Comparison of ENCODE assay signal across 17 cellular contexts in the genomic region with DNA sequence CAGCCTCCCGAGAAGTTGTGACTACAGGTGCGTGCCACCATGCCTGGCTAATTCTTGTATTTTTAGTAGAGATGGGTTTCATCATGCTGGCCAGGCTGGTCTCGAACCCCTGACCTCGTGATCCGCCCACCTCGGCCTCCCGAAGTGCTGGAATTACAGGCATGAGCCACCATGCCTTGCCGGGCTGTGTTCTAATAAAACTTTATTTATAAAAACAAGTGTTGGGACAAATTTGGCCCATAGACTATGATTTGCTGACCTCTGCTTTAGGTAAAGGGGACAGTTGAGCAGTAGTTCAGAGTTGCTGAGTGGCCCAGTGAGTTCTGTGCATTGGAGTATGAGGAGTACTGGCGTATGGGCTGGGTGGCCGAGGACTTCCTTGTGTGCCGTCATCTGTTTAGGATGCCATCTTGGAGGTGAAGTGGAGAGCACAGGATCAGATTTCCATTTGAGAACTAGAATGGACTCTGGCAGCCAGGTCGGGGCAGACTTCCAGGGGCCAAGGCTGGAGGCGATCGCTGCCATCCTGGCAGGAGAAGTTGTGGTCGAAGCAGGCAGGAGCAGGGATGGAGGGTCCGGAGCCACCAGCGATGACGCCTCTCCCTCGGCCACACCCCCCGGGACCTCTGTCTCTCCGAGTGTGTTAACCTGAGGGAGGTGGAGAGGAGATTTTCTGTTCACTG. TPM values are rescaled to one million over a fixed set of nuclear protein-coding genes. Genes with fewer than 3 reads are reported as not detected.
DNase-seq lines count a peak whose midpoint lies in the region; ATAC-seq, FAIRE-seq and TF ChIP-seq lines count a peak whose summit lies in the region.
"Had no signal": no experiment of that assay in that cellular context is flagged by ENCODE, and none has a peak within 500 bp of the region (broad histone marks: within the 10 kb centered on the region; RNA-seq: fewer than 3 reads in every experiment).

No MANE protein-coding gene starts in this region.

- no peaks in the 10 kb centered on the region for H3K9me1 ChIP-seq in K562 (ENCODE audit: control insufficient read depth, insufficient read depth, low read length)

- H3K36me3 Mint-ChIP-seq in nephron progenitor cell (ENCODE audit: low read depth): peaks cover 60% of the 10 kb centered on the region
- H3K36me3 Mint-ChIP-seq: CD8-positive, alpha-beta memory T cell had no signal

- ATAC-seq in HepG2: no peak
- ATAC-seq in right lobe of liver: no peak
- no peak for ATAC-seq in K562

- H3K27me3 Mint-ChIP-seq in nephron progenitor cell (ENCODE audit: low read depth, poor library complexity): peaks cover 9% of the 10 kb centered on the region

- TF ChIP-seq CTCF in HepG2 (CRISPR knock-in tag; IDR thresholded peaks at IDR 0.05) (no peak), right lobe of liver (IDR thresholded peaks at IDR 0.05) (no peak), K562 (IDR thresholded peaks at IDR 0.05 in 2 of 3, conservative IDR thresholded peaks at IDR 0.05 in 1 of 3; ENCODE audit: insufficient read depth in 2 of 3, low read depth in 1 of 3, low read length in 3 of 3) (no peak), nephron progenitor cell (IDR thresholded peaks at IDR 0.05) (no peak), brain microvascular endothelial cell (IDR thresholded peaks at IDR 0.05; ENCODE audit: low read depth, low read length, missing control alignments) (no peak)

- 94% methylated on average over 21 of the region's 21 CpGs for WGBS in HepG2 (ENCODE audit: low lambda C conversion rate)
- 55% methylated on average over 4 of the region's 21 CpGs for WGBS in right lobe of liver (ENCODE audit: insufficient coverage, low coverage, low lambda C conversion rate, missing lambda C conversion rate)
- WGBS in K562 (ENCODE audit: insufficient coverage, low coverage, missing lambda C conversion rate): 5% methylated on average over 18 of the region's 21 CpGs

- POLR2A ChIA-PET in HepG2 (lab: Yijun Ruan, JAX): no interaction called here
- POLR2A ChIA-PET in K562 (lab: Yijun Ruan, JAX): interaction anchor here (0.6 kb wide), 1 partner anchor 262 kb away, joined by 3 read pairs; a partner anchor contains a TSS

- peaks cover 8% of the 10 kb centered on the region for H3K4me1 ChIP-seq in HepG2 (ENCODE audit: insufficient read depth, low read length)
- H3K4me1 ChIP-seq in right lobe of liver: no peaks in the 10 kb centered on the region
- H3K4me1 ChIP-seq in K562 (replicated peaks in 1 of 2; ENCODE audit: control insufficient read depth in 2 of 2, insufficient read depth in 2 of 2, low read length in 2 of 2): peaks cover 0 to 8% of the 10 kb centered on the region in 2 experiments; a peak in 2 of 5 replicates

- H3K27ac ChIP-seq in HepG2 (ENCODE audit: extremely low read length, insufficient read depth, low read length) (no peak overlapping the region), right lobe of liver (no peak overlapping the region), K562 (ENCODE audit: extremely low read depth, low read depth, low read length) (no peak overlapping the region), brain microvascular endothelial cell (no peak overlapping the region)
- H3K27ac ChIP-seq: BLaER1 treated with 17β-estradiol and CSF1 and Interleukin-3, amounts not matched to agents 10 nM and 100 nM; KMS-11; PC-9; RWPE1 had no signal

- H3K36me3 ChIP-seq in HepG2 (replicated peaks in 1 of 2; ENCODE audit: control insufficient read depth in 1 of 2, insufficient read depth in 2 of 2, low read length in 2 of 2) (peaks cover 29 to 42% of the 10 kb centered on the region in 2 experiments; a peak in 4 of 5 replicates), right lobe of liver (no peaks in the 10 kb centered on the region), K562 (ENCODE audit: control insufficient read depth, insufficient read depth, low read length) (no peaks in the 10 kb centered on the region), brain microvascular endothelial cell (replicated peaks) (peaks cover 2% of the 10 kb centered on the region)

- TF ChIP-seq EP300 in HepG2 (IDR thresholded peaks at IDR 0.05; ENCODE audit: low read depth in 2 of 2, low read length in 2 of 2) (no peak), HepG2 (CRISPR knock-in tag; IDR thresholded peaks at IDR 0.05; ENCODE audit: borderline replicate concordance) (no peak), K562 (IDR thresholded peaks at IDR 0.05; ENCODE audit: low read length) (no peak)

- in situ Hi-C loops in HepG2 (cut with HindIII; ENCODE audit: extremely low pct_ligation_motif_present, low pct_unique_long_range_greater_than_20kb) (no loop called here), K562 (cut with MboI) (no loop called here), brain microvascular endothelial cell (cut with HindIII; ENCODE audit: low pct_ligation_motif_present, low sequenced_read_pairs) (no loop called here)

- DNase-seq in HepG2 (ENCODE audit: low spot score) (no peak), right lobe of liver (no peak), K562 (ENCODE audit: extremely low read depth in 1 of 4, low spot score in 3 of 4) (no peak), nephron progenitor cell (no peak), brain microvascular endothelial cell (no peak), NOMO-1 treated with dmso at 0.1 percent for 144 hours (lab: John Stamatoyannopoulos, UW; ENCODE audit: unreplicated experiment) (no peak), activated T-cell treated with anti-CD3 and anti-CD28 coated beads for 4 hours (no peak)
- DNase-seq: CD8-positive, alpha-beta memory T cell; DMS79; NCI-H1417; NCI-H187; NCI-H510A; NCI-H774 had no signal

- FAIRE-seq in HepG2 (lab: Jason Lieb, UNC): no peak
- no peak for FAIRE-seq in K562 (lab: Jason Lieb, UNC)

- CTCF ChIA-PET in HepG2 (lab: Yijun Ruan, JAX; ENCODE audit: low intra/inter-chr PET ratio, low total read pairs): no interaction called here
- CTCF ChIA-PET in K562 (lab: Yijun Ruan, JAX; ENCODE audit: low intra/inter-chr PET ratio): interaction anchor here (0.6 kb wide), 1 partner anchor 354 kb away, joined by 4 read pairs; no protein-coding TSS in a partner anchor

- peak overlapping the region; percentile 16 for H3K27ac Mint-ChIP-seq in nephron progenitor cell
- H3K27ac Mint-ChIP-seq: CD8-positive, alpha-beta memory T cell had no signal

- no peaks in the 10 kb centered on the region for H3K9me3 ChIP-seq in HepG2 (ENCODE audit: low read length)
- H3K9me3 ChIP-seq in right lobe of liver: no peaks in the 10 kb centered on the region
- H3K9me3 ChIP-seq in K562 (replicated peaks; ENCODE audit: control insufficient read depth, insufficient read depth, low read depth, low read length): no peaks in the 10 kb centered on the region; the same call in 1 of the 2 replicates

- no TSS peak for BruUV-seq in HepG2 (replicated peaks; lab: Mats Ljungman, UMichigan)
- BruUV-seq in K562 (replicated peaks; lab: Mats Ljungman, UMichigan): no TSS peak

- no peak overlapping the region for H3K4me3 Mint-ChIP-seq in nephron progenitor cell
- H3K4me3 Mint-ChIP-seq: CD8-positive, alpha-beta memory T cell had no signal

- no peaks in the 10 kb centered on the region for H3K9me3 Mint-ChIP-seq in nephron progenitor cell
- H3K9me3 Mint-ChIP-seq: CD8-positive, alpha-beta memory T cell had no signal

- intact Hi-C loops in HepG2 (cut with micrococcal nuclease; ENCODE audit: unreplicated experiment) (no loop called here), right lobe of liver (cut with DNase I) (no loop called here), K562 (cut with micrococcal nuclease) (no loop called here)

- H3K4me2 ChIP-seq in HepG2 (ENCODE audit: low read depth, low read length): no peak overlapping the region
- H3K4me2 ChIP-seq in K562 (ENCODE audit: insufficient read depth, low read length): no peak overlapping the region
- H3K4me2 ChIP-seq: BLaER1 treated with 17β-estradiol and CSF1 and Interleukin-3, amounts not matched to agents 10 nM and 100 nM; KMS-11; PC-9 had no signal

- H3K4me3 ChIP-seq in HepG2 (replicated peaks in 1 of 3; ENCODE audit: insufficient read depth in 1 of 3, low read depth in 2 of 3, low read length in 3 of 3): no peak overlapping the region
- no peak overlapping the region for H3K4me3 ChIP-seq in right lobe of liver
- no peak overlapping the region for H3K4me3 ChIP-seq in K562
- no peak overlapping the region for H3K4me3 ChIP-seq in brain microvascular endothelial cell (ENCODE audit: low read depth, low read length)
- H3K4me3 ChIP-seq: BLaER1 treated with 17β-estradiol and CSF1 and Interleukin-3, amounts not matched to agents 10 nM and 100 nM; PC-9 had no signal

- TF ChIP-seq POLR2A in HepG2 (IDR thresholded peaks at IDR 0.05; ENCODE audit: insufficient read depth in 1 of 2, low read depth in 2 of 2, low read length in 2 of 2): no peak
- TF ChIP-seq POLR2A in right lobe of liver (IDR thresholded peaks at IDR 0.05): no peak
- TF ChIP-seq POLR2A in K562 (conservative IDR thresholded peaks at IDR 0.05): no peak

- TF ChIP-seq RAD21 in HepG2 (CRISPR knock-in tag; IDR thresholded peaks at IDR 0.05) (no peak), K562 (CRISPR knock-in tag; conservative IDR thresholded peaks at IDR 0.05 in 1 of 2, IDR thresholded peaks at IDR 0.05 in 1 of 2) (no peak)

- no peaks in the 10 kb centered on the region for H3K27me3 ChIP-seq in HepG2 (ENCODE audit: control insufficient read depth in 1 of 2, insufficient read depth in 2 of 2, low read length in 2 of 2)
- H3K27me3 ChIP-seq in right lobe of liver: no peaks in the 10 kb centered on the region
- peaks cover 0 to 43% of the 10 kb centered on the region in 2 experiments; a peak in 2 of 5 replicates for H3K27me3 ChIP-seq in K562 (ENCODE audit: control insufficient read depth in 2 of 2, insufficient read depth in 2 of 2, low read length in 2 of 2)
- no peaks in the 10 kb centered on the region for H3K27me3 ChIP-seq in brain microvascular endothelial cell (replicated peaks)

- H2AFZ ChIP-seq in HepG2 (ENCODE audit: low read length) (no peak overlapping the region), K562 (ENCODE audit: low read depth, low read length) (no peak overlapping the region)
- H2AFZ ChIP-seq: PC-9 had no signal

- H3K79me2 ChIP-seq in HepG2 (ENCODE audit: insufficient read depth, low read length) (no peaks in the 10 kb centered on the region), K562 (ENCODE audit: control insufficient read depth, insufficient read depth, low read length) (no peaks in the 10 kb centered on the region)

- H3K4me1 Mint-ChIP-seq in nephron progenitor cell: peaks cover 21% of the 10 kb centered on the region

- H4K20me1 ChIP-seq in HepG2 (ENCODE audit: insufficient read depth, low read length) (no peaks in the 10 kb centered on the region), K562 (replicated peaks; ENCODE audit: control insufficient read depth, insufficient read depth, low read length) (no peaks in the 10 kb centered on the region)

- H3K9ac ChIP-seq in HepG2 (ENCODE audit: insufficient read depth, low read depth, low read length) (no peak overlapping the region), K562 (ENCODE audit: insufficient read depth in 1 of 2, low read depth in 2 of 2, low read length in 2 of 2) (no peak overlapping the region; a peak in 1 of 4 replicates)
- H3K9ac ChIP-seq: BLaER1 treated with 17β-estradiol and CSF1 and Interleukin-3, amounts not matched to agents 10 nM and 100 nM; KMS-11 had no signal

RNA-seq across cellular contexts. Expression of a gene that starts 43.8 kb away (rescaled TPM):
- total RNA-seq in HepG2 (2016; rRNA removed; fragmentation: Illumina TruSeq; extraction: Trizol) (21.6 and 37.3 TPM in 2 replicates), right lobe of liver (1 to 10 TPM; 1.6 to 6.6 (median 3.4) TPM), K562 (2014; rRNA removed) (not detected in 2 replicates), K562 (2014; rRNA removed; fragmentation: Illumina TruSeq; extraction: Trizol) (not detected in 2 replicates), K562 (2015; rRNA removed; fragmentation: Illumina TruSeq; extraction: Trizol) (not detected in 2 replicates), K562 (2021) (0.56 and 0.66 TPM in 2 replicates)
- total RNA-seq in HepG2 (2016; cell fraction: cytosol; rRNA removed; fragmentation: Illumina TruSeq; extraction: Trizol; ENCODE audit: low read depth): 8.8 and 10.2 TPM in 2 replicates
- total RNA-seq in HepG2 (2016; cell fraction: insoluble cytoplasmic fraction; rRNA removed; fragmentation: Illumina TruSeq; extraction: Trizol): 17.3 and 38.6 TPM in 2 replicates
- total RNA-seq in HepG2 (2016; cell fraction: membrane; rRNA removed; fragmentation: Illumina TruSeq; extraction: Trizol): 18.8 and 20.1 TPM in 2 replicates
- 59.3 and 79.5 TPM in 2 replicates for total RNA-seq in HepG2 (2016; cell fraction: nucleus; rRNA removed; fragmentation: Illumina TruSeq; extraction: Trizol)
- polyA plus RNA-seq in HepG2 (2011; rRNA removed) (103 and 108 TPM in 2 replicates), K562 (2011; rRNA removed) (not detected in 2 replicates), K562 (2014; fragmentation: Illumina TruSeq; extraction: Trizol) (not detected in 2 replicates), K562 (2014; fragmentation: Nextera tagmentation; extraction: Ambion mirVana) (not detected), K562 (2014; rRNA removed) (not detected in 2 replicates)
- 113 and 152 TPM in 2 replicates for polyA plus RNA-seq in HepG2 (2011; cell fraction: cytosol; rRNA removed)
- polyA plus RNA-seq in HepG2 (2011; cell fraction: nucleus; rRNA removed): 98.0 and 115 TPM in 2 replicates
- polyA plus RNA-seq in HepG2 (2012): 98.1 and 136 TPM in 2 replicates
- polyA plus RNA-seq in HepG2 (2016; cell fraction: cytosol; fragmentation: Illumina TruSeq; extraction: Trizol; ENCODE audit: low read depth): 21.8 and 25.0 TPM in 2 replicates
- polyA plus RNA-seq in HepG2 (2016; cell fraction: insoluble cytoplasmic fraction; fragmentation: Illumina TruSeq; extraction: Trizol; ENCODE audit: low read depth): 38.9 and 51.0 TPM in 2 replicates
- polyA plus RNA-seq in HepG2 (2016; cell fraction: membrane; fragmentation: Illumina TruSeq; extraction: Trizol; ENCODE audit: low read depth): 28.4 and 31.5 TPM in 2 replicates
- polyA plus RNA-seq in HepG2 (2016; cell fraction: nucleus; fragmentation: Illumina TruSeq; extraction: Trizol; ENCODE audit: insufficient read depth, low read depth): 173 and 175 TPM in 2 replicates
- 21.3 and 128 TPM in 2 replicates for polyA minus RNA-seq in HepG2 (2011; rRNA and poly(A)+ RNA removed; ENCODE audit: low replicate concordance)
- 68.7 and 81.8 TPM in 2 replicates for polyA minus RNA-seq in HepG2 (2011; cell fraction: cytosol; rRNA and poly(A)+ RNA removed)
- polyA minus RNA-seq in HepG2 (2011; cell fraction: nucleus; rRNA and poly(A)+ RNA removed): 30.7 and 34.8 TPM in 2 replicates
- not detected in 2 replicates for total RNA-seq in K562 (2011; cell fraction: chromatin; rRNA removed; ENCODE audit: low replicate concordance)
- total RNA-seq in K562 (2011; cell fraction: nucleolus; rRNA removed): not detected in 2 replicates
- total RNA-seq in K562 (2011; cell fraction: nucleoplasm; rRNA removed): not detected in 2 replicates
- 0.10 TPM in 1 of 2 replicates, not detected in the other for polyA plus RNA-seq in K562 (2011; cell fraction: cytosol; rRNA removed)
- 0.33 TPM in 1 of 2 replicates, not detected in the other for polyA plus RNA-seq in K562 (2011; cell fraction: nucleus; rRNA removed)
- not detected in 2 replicates for polyA plus RNA-seq in K562 (2012)
- polyA minus RNA-seq in K562 (2011; rRNA and poly(A)+ RNA removed): not detected in 2 replicates
- polyA minus RNA-seq in K562 (2011; cell fraction: cytosol; rRNA and poly(A)+ RNA removed): 2.7 TPM in 1 of 2 replicates, not detected in the other
- polyA minus RNA-seq in K562 (2011; cell fraction: nucleus; rRNA and poly(A)+ RNA removed): 0.13 TPM in 1 of 2 replicates, not detected in the other
- total RNA-seq: CD8-positive, alpha-beta memory T cell had no signal
- polyA plus RNA-seq: CD8-positive, alpha-beta memory T cell had no signal
